In genomic region chr5:36494756-36495637, GRCh38 we compare ENCODE assay signal across 10 cellular contexts.
A peak's percentile ranks its signal among the peaks of the same experiment; 100 is the strongest.
DNase-seq lines count a peak whose midpoint lies in the region; ATAC-seq and TF ChIP-seq lines count a peak whose summit lies in the region.
"Had no signal": no experiment of that assay in that cellular context is flagged by ENCODE, and none has a peak within 500 bp of the region (broad histone marks: within the 10 kb centered on the region; RNA-seq: fewer than 3 reads in every experiment).

No MANE protein-coding gene starts in this region.

- peak; percentile 33 for DNase-seq in HFFc6
- peak; percentile 69 for DNase-seq in kidney tubule cell (ENCODE audit: low spot score)
- DNase-seq in transverse colon: no peak
- DNase-seq in CD4-positive, alpha-beta memory T cell: no peak
- DNase-seq: NCI-H146, SHP77 treated with DMSO at 0.1 percent for 48 hours had no signal

- no peaks in the 10 kb centered on the region for H3K9me3 Mint-ChIP-seq in HFFc6
- H3K9me3 Mint-ChIP-seq in brain: peaks cover 0 to 3% (median 0%) of the 10 kb centered on the region in 5 experiments
- H3K9me3 Mint-ChIP-seq in CD4-positive, alpha-beta memory T cell: no peaks in the 10 kb centered on the region

- CTCF ChIA-PET in CD4-positive, alpha-beta memory T cell (lab: Charles Lee; ENCODE audit: partially characterized antibody): interaction anchor here (1.1 to 1.4 kb wide), 2 partner anchors 10 kb away, joined by 4 read pairs; no protein-coding TSS in a partner anchor

- intact Hi-C loops in transverse colon (cut with DNase I; ENCODE audit: low total_unique reads): no loop called here
- intact Hi-C loops in CD4-positive, alpha-beta memory T cell (cut with micrococcal nuclease): no loop called here

- no peaks in the 10 kb centered on the region for H3K9me3 ChIP-seq in transverse colon
- H3K9me3 ChIP-seq in CD4-positive, alpha-beta memory T cell (ENCODE audit: control insufficient read depth in 1 of 2, low read length in 2 of 2): no peaks in the 10 kb centered on the region
- H3K9me3 ChIP-seq: right atrium auricular region had no signal

- TF ChIP-seq EP300 in transverse colon (IDR thresholded peaks at IDR 0.05; ENCODE audit: low read depth): no peak

- peaks cover 0 to 4% (median 2%) of the 10 kb centered on the region in 4 donors for H3K4me1 ChIP-seq in transverse colon
- H3K4me1 ChIP-seq in CD4-positive, alpha-beta memory T cell (ENCODE audit: insufficient read depth, low read length): no peaks in the 10 kb centered on the region
- H3K4me1 ChIP-seq: right atrium auricular region had no signal

- ATAC-seq in GM18520 (IDR thresholded peaks at IDR 0.05; ENCODE audit: unreplicated experiment) (no peak), HG03439 (IDR thresholded peaks at IDR 0.05; ENCODE audit: unreplicated experiment) (no peak)

- WGBS in transverse colon (ENCODE audit: low coverage in 1 of 2), 2 donors: 62 to 84% methylated on average over 3 to 6 of the region's 6 CpGs

- H3K27me3 Mint-ChIP-seq in HFFc6 (ENCODE audit: insufficient read depth): peaks cover 23% of the 10 kb centered on the region
- peaks cover 5% of the 10 kb centered on the region for H3K27me3 Mint-ChIP-seq in brain
- H3K27me3 Mint-ChIP-seq in CD4-positive, alpha-beta memory T cell: peaks cover 5 to 9% of the 10 kb centered on the region in 2 donors

- peaks cover 55% of the 10 kb centered on the region for H3K4me1 Mint-ChIP-seq in HFFc6 (ENCODE audit: low read depth)
- peaks cover 48% of the 10 kb centered on the region for H3K4me1 Mint-ChIP-seq in brain
- H3K4me1 Mint-ChIP-seq in CD4-positive, alpha-beta memory T cell: no peaks in the 10 kb centered on the region

- H3K36me3 Mint-ChIP-seq in HFFc6 (ENCODE audit: low read depth) (no peaks in the 10 kb centered on the region), brain (no peaks in the 10 kb centered on the region)
- H3K36me3 Mint-ChIP-seq in CD4-positive, alpha-beta memory T cell: no peaks in the 10 kb centered on the region

- H3K4me3 Mint-ChIP-seq in HFFc6 (peak overlapping the region; percentile 23; the same call in 1 of the 2 replicates), brain (peak overlapping the region in 2 of 5 experiments; percentile 6 to 66)
- H3K4me3 Mint-ChIP-seq in CD4-positive, alpha-beta memory T cell: no peak overlapping the region

- H3K27me3 ChIP-seq in transverse colon: no peaks in the 10 kb centered on the region
- H3K27me3 ChIP-seq in CD4-positive, alpha-beta memory T cell (ENCODE audit: insufficient read depth, low read length): no peaks in the 10 kb centered on the region
- H3K27me3 ChIP-seq: right atrium auricular region had no signal

- H3K36me3 ChIP-seq in transverse colon: no peaks in the 10 kb centered on the region
- no peaks in the 10 kb centered on the region for H3K36me3 ChIP-seq in CD4-positive, alpha-beta memory T cell (ENCODE audit: insufficient read depth, low read length)
- H3K36me3 ChIP-seq: right atrium auricular region had no signal

- POLR2A ChIA-PET in CD4-positive, alpha-beta memory T cell (lab: Charles Lee; ENCODE audit: partially characterized antibody): no interaction called here

- TF ChIP-seq CTCF in HFFc6 (IDR thresholded peaks at IDR 0.05) (no peak), brain (conservative IDR thresholded peaks at IDR 0.05) (no peak), transverse colon (IDR thresholded peaks at IDR 0.05) (no peak)

- no peak overlapping the region for H3K4me3 ChIP-seq in transverse colon
- no peak overlapping the region for H3K4me3 ChIP-seq in CD4-positive, alpha-beta memory T cell (ENCODE audit: low read length in 2 of 2)
- H3K4me3 ChIP-seq: right atrium auricular region had no signal

- in situ Hi-C loops in transverse colon (cut with MboI; ENCODE audit: low pct_ligation_motif_present in 1 of 4, low pct_unique_long_range_greater_than_20kb in 1 of 4, low sequenced_read_pairs in 3 of 4): no loop called here

- H3K27ac Mint-ChIP-seq in HFFc6 (no peak overlapping the region), brain (peak overlapping the region; percentile 52 to 82 (median 70))
- no peak overlapping the region for H3K27ac Mint-ChIP-seq in CD4-positive, alpha-beta memory T cell

- no peak for TF ChIP-seq POLR2A in transverse colon (IDR thresholded peaks at IDR 0.05)

- H3K27ac ChIP-seq in transverse colon: peak overlapping the region; percentile 6 to 51 (median 22)
- no peak overlapping the region for H3K27ac ChIP-seq in CD4-positive, alpha-beta memory T cell (ENCODE audit: low read depth, low read length)
- H3K27ac ChIP-seq: right atrium auricular region had no signal

Comparison
In these comparisons a context has a peak if more than half of its experiments do, and no peak if none do; other contexts are left out.
1. DNase-seq: peak in HFFc6 (single experiment) and kidney tubule cell (single experiment); none in transverse colon (single experiment) and CD4-positive, alpha-beta memory T cell (0 of 5).
2. H3K27ac Mint-ChIP-seq: peak in brain (5 of 5); none in HFFc6 (single experiment) and CD4-positive, alpha-beta memory T cell (0 of 7).